9 cellular contexts compared by ENCODE assay signal in the genomic region with DNA sequence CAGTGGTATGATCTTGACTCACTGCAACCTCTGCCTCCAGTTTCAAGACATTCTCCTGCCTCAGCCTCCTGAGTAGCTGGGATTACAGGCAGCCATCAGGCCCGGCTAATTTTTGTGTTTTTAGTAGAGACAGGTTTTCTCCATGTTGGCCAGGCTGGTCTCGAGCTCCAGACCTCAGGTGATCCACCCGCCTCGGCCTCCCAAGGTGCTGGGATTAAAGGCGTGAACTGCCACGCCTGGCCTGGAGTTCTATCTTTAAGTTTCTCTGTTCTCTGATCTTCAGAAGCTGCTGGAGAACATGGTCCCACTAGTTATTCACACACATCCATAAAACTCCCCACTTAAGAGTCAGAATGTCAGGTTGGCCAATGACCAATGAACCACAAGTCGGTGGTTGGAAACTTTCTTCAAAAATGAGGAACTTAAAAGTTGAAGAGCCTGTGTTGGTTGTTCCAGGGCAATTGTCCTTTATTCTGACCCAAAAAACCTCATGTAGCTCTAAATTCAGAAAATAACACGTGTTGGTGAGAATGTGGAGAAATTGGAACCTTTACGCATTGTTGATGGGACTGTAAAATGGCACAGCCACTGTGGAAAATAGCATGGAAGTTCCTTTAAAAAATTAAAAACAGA. TPM values are rescaled to one million over a fixed set of nuclear protein-coding genes. Genes with fewer than 3 reads are reported as not detected.
DNase-seq lines count a peak whose midpoint lies in the region; ATAC-seq lines count a peak whose summit lies in the region.
"Had no signal": no experiment of that assay in that cellular context is flagged by ENCODE, and none has a peak within 500 bp of the region (broad histone marks: within the 10 kb centered on the region; RNA-seq: fewer than 3 reads in every experiment).

No MANE protein-coding gene starts in this region.

- peaks cover 7% of the 10 kb centered on the region for H3K27me3 Mint-ChIP-seq in stimulated activated memory B cell treated with anti-CD40 and anti-IgM and Interleukin-4, amounts not matched to agents 10 μg/mL and 1 μg/mL and 100 μg/mL, for 72 hours

- H3K36me3 Mint-ChIP-seq in stimulated activated memory B cell treated with anti-CD40 and anti-IgM and Interleukin-4, amounts not matched to agents 10 μg/mL and 1 μg/mL and 100 μg/mL, for 72 hours: no peaks in the 10 kb centered on the region

- peaks cover 13% of the 10 kb centered on the region for H3K4me1 Mint-ChIP-seq in stimulated activated memory B cell treated with anti-CD40 and anti-IgM and Interleukin-4, amounts not matched to agents 10 μg/mL and 1 μg/mL and 100 μg/mL, for 72 hours

- DNase-seq in SIG-M5 treated with dmso at 0.1 percent for 504 hours (lab: John Stamatoyannopoulos, UW; ENCODE audit: unreplicated experiment): peak; percentile 97
- no peak for DNase-seq in SK-N-DZ (ENCODE audit: low spot score)
- no peak for DNase-seq in DMS53 treated with DMSO at 0.1 percent for 48 hours (lab: John Stamatoyannopoulos, UW; ENCODE audit: unreplicated experiment)
- DNase-seq: stimulated activated CD4-positive, alpha-beta T cell treated with anti-CD3 and anti-CD28 coated beads, Interleukin-12 subunit alpha, Interleukin-12 subunit beta, amount 100 ng/mL, for 4 hours; tibial artery had no signal

- ATAC-seq in GM19452 (IDR thresholded peaks at IDR 0.05; ENCODE audit: unreplicated experiment) (peak; percentile 84), HG03135 (IDR thresholded peaks at IDR 0.05; ENCODE audit: unreplicated experiment) (peak; percentile 72), GM21576 (IDR thresholded peaks at IDR 0.05; ENCODE audit: unreplicated experiment) (no peak)
- peak; percentile 89 for ATAC-seq in stimulated activated memory B cell treated with anti-CD40 and anti-IgM and Interleukin-4, amounts not matched to agents 10 μg/mL and 1 μg/mL and 100 μg/mL, for 72 hours

- H3K4me3 Mint-ChIP-seq in stimulated activated memory B cell treated with anti-CD40 and anti-IgM and Interleukin-4, amounts not matched to agents 10 μg/mL and 1 μg/mL and 100 μg/mL, for 72 hours: peak overlapping the region; percentile 12

- H3K27ac Mint-ChIP-seq in stimulated activated memory B cell treated with anti-CD40 and anti-IgM and Interleukin-4, amounts not matched to agents 10 μg/mL and 1 μg/mL and 100 μg/mL, for 72 hours: peak overlapping the region; percentile 89

- H3K9me3 Mint-ChIP-seq in stimulated activated memory B cell treated with anti-CD40 and anti-IgM and Interleukin-4, amounts not matched to agents 10 μg/mL and 1 μg/mL and 100 μg/mL, for 72 hours: no peaks in the 10 kb centered on the region

RNA-seq across cellular contexts. Expression of a gene that starts 55.9 kb away (rescaled TPM):
- 2.4 TPM in 2 replicates for polyA plus RNA-seq in SK-N-DZ (2014; cell fraction: cytosol; rRNA removed)
- 1.9 and 2.4 TPM in 2 replicates for polyA plus RNA-seq in SK-N-DZ (2014; cell fraction: nucleus; rRNA removed)

RNA-seq across cellular contexts. Expression of a gene that starts 56.3 kb away (rescaled TPM):
- not detected in 2 replicates for polyA plus RNA-seq in SK-N-DZ (2014; cell fraction: cytosol; rRNA removed)
- polyA plus RNA-seq in SK-N-DZ (2014; cell fraction: nucleus; rRNA removed): not detected in 2 replicates

RNA-seq across cellular contexts. Expression of a gene that starts 56.3 kb away (rescaled TPM):
- not detected in 2 replicates for polyA plus RNA-seq in SK-N-DZ (2014; cell fraction: cytosol; rRNA removed)
- not detected in 2 replicates for polyA plus RNA-seq in SK-N-DZ (2014; cell fraction: nucleus; rRNA removed)
